13 cellular contexts compared by ENCODE assay signal in the genomic region with DNA sequence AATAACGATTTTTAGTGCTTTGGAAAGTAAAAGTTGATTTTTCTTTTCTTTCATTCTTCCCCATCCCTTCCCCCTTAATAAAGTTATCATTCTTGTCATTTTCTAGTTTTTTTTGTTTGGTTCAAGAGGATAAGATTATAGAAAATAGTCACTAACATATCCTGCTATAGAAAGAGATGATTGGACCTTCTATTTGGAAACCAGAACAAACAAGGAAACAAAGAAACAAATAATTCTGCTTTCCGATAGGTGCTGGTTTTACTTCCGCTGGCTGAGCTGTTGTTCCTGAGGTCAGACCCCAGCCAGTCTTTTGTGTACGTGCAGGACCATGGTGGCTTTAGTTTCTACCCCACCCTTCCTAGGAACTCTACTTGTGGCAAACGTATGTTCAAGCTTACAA.
"Had no signal": no experiment of that assay in that cellular context is flagged by ENCODE, and none has a peak within 500 bp of the region (broad histone marks: within the 10 kb centered on the region; RNA-seq: fewer than 3 reads in every experiment).

Gene CDH26 (plus strand): TSS at position 301 of the 400 bp plus-strand sequence. CDS start 304 bp downstream, outside the sequence.

- H3K4me3 ChIP-seq: cardiac muscle cell, ovary, right lobe of liver, stomach, testis, upper lobe of right lung had no signal

- H3K9me3 ChIP-seq: ovary, right lobe of liver, stomach, testis, upper lobe of right lung had no signal

- H3K36me3 ChIP-seq: cardiac muscle cell, ovary, right lobe of liver, upper lobe of right lung had no signal

- H3K27me3 ChIP-seq: cardiac muscle cell, ovary, testis, upper lobe of right lung had no signal

- DNase-seq: activated CD4-positive, alpha-beta T cell treated with anti-CD3 and anti-CD28 coated beads for 36 hours; activated CD4-positive, alpha-beta T cell treated with anti-CD3 and anti-CD28 coated beads, Interleukin-2, amount 50 U/mL, for 48 hours; activated T-cell treated with anti-CD3 and anti-CD28 coated beads for 4 hours; amniotic stem cell; effector memory CD8-positive, alpha-beta T cell; naive thymus-derived CD4-positive, alpha-beta T cell; ovary; right lobe of liver; stimulated activated CD4-positive, alpha-beta T cell treated with anti-CD3 and anti-CD28 coated beads, Interleukin-4, amount 100 ng/mL, for 1 hour; stomach; testis; upper lobe of right lung had no signal

- H3K4me1 ChIP-seq: right lobe of liver, testis, upper lobe of right lung had no signal

- H3K27ac ChIP-seq: cardiac muscle cell, ovary, right lobe of liver, stomach, testis, upper lobe of right lung had no signal

- ATAC-seq: activated CD4-positive, alpha-beta T cell treated with anti-CD3 and anti-CD28 coated beads for 36 hours; effector memory CD8-positive, alpha-beta T cell; naive thymus-derived CD4-positive, alpha-beta T cell; upper lobe of right lung had no signal
